ENCODE assay signal across 8 cellular contexts in genomic region chr2:203532957-203533695, GRCh38. TPM values are rescaled to one million over a fixed set of nuclear protein-coding genes. Genes with fewer than 3 reads are reported as not detected.
DNase-seq lines count a peak whose midpoint lies in the region; ATAC-seq, FAIRE-seq and TF ChIP-seq lines count a peak whose summit lies in the region.

No MANE protein-coding gene starts in this region.

- FAIRE-seq in small intestine (lab: Jason Lieb, UNC): no peak

- 10 to 16% (median 14%) methylated on average over 7 of the region's 7 CpGs for WGBS in small intestine, 3 donors

- CTCF ChIA-PET in activated CD4-positive, alpha-beta T cell treated with anti-CD3 and anti-CD28 coated beads, Interleukin-2, amount 10 ng/mL, durations not matched to agents 7 days and 5 days (lab: Charles Lee): interaction anchor here (1.4 to 2.0 kb wide), 2 partner anchors 22 to 48 kb away, joined by 3 to 5 read pairs; no protein-coding TSS in a partner anchor
- CTCF ChIA-PET in WTC11 (lab: Charles Lee): interaction anchor here (1.4 kb wide), 1 partner anchor 82 kb away, joined by 4 read pairs; no protein-coding TSS in a partner anchor

- H3K27ac ChIP-seq in small intestine (ENCODE audit: low read depth in 1 of 2, low read length in 1 of 2): no peak overlapping the region

- ATAC-seq in WTC11: no peak

- peak overlapping the region; percentile 74 for H3K4me3 ChIP-seq in iPS-15b (ENCODE audit: low read depth, low read length)
- peak overlapping the region; percentile 72 to 85 for H3K4me3 ChIP-seq in small intestine (ENCODE audit: low read depth in 1 of 2, low read length in 2 of 2)

- POLR2A ChIA-PET in activated CD4-positive, alpha-beta T cell treated with anti-CD3 and anti-CD28 coated beads, Interleukin-2, amount 10 ng/mL, durations not matched to agents 7 days and 5 days (lab: Charles Lee): interaction anchor here (0.5 kb wide), 1 partner anchor 612 kb away, joined by 3 read pairs; no protein-coding TSS in a partner anchor
- POLR2A ChIA-PET in WTC11 (lab: Charles Lee): no interaction called here

- H3K4me1 ChIP-seq in iPS-15b (ENCODE audit: control insufficient read depth, insufficient read depth, low read length) (peaks cover 18% of the 10 kb centered on the region), small intestine (ENCODE audit: control insufficient read depth in 2 of 2, insufficient read depth in 1 of 2, low read depth in 1 of 2, low read length in 1 of 2) (peaks cover 0 to 2% of the 10 kb centered on the region in 2 donors)

- peaks cover 28% of the 10 kb centered on the region for H3K4me1 Mint-ChIP-seq in activated CD4-positive, alpha-beta T cell treated with anti-CD3 and anti-CD28 coated beads, Interleukin-2, amount 10 ng/mL, durations not matched to agents 7 days and 5 days
- peaks cover 32% of the 10 kb centered on the region for H3K4me1 Mint-ChIP-seq in WTC11

- TF ChIP-seq CTCF in WTC11 (IDR thresholded peaks at IDR 0.05): no peak

- DNase-seq in activated CD4-positive, alpha-beta T cell treated with anti-CD3 and anti-CD28 coated beads, Interleukin-2, amount 10 ng/mL, durations not matched to agents 7 days and 5 days: no peak
- DNase-seq in activated CD4-positive, alpha-beta T cell treated with anti-CD3 and anti-CD28 coated beads, Interleukin-2, amount 50 U/mL, for 4 hours: no peak
- DNase-seq in WTC11 (ENCODE audit: low spot score) (no peak), small intestine (no peak), NK-92 (lab: John Stamatoyannopoulos, UW; ENCODE audit: unreplicated experiment) (no peak), NCI-H446 treated with DMSO at 0.1 percent for 48 hours (lab: John Stamatoyannopoulos, UW) (no peak), NCI-H524 treated with DMSO at 0.1 percent for 48 hours (lab: John Stamatoyannopoulos, UW) (no peak)

- no peaks in the 10 kb centered on the region for H3K9me3 ChIP-seq in iPS-15b (ENCODE audit: control insufficient read depth, insufficient read depth, low read length)
- H3K9me3 ChIP-seq in small intestine (ENCODE audit: control insufficient read depth, low read depth): no peaks in the 10 kb centered on the region

- H3K27me3 ChIP-seq in iPS-15b (ENCODE audit: control insufficient read depth, insufficient read depth, low read length) (peaks cover 14% of the 10 kb centered on the region), small intestine (ENCODE audit: control insufficient read depth in 2 of 2, insufficient read depth in 2 of 2, low read length in 2 of 2) (no peaks in the 10 kb centered on the region)

- H3K9ac ChIP-seq in iPS-15b (ENCODE audit: low read depth, low read length): no peak overlapping the region

- H3K36me3 ChIP-seq in iPS-15b (ENCODE audit: control insufficient read depth, insufficient read depth, low read length) (no peaks in the 10 kb centered on the region), small intestine (ENCODE audit: control insufficient read depth in 2 of 2, insufficient read depth in 2 of 2, low read length in 2 of 2) (no peaks in the 10 kb centered on the region)

- peaks cover 54% of the 10 kb centered on the region for H3K27me3 Mint-ChIP-seq in activated CD4-positive, alpha-beta T cell treated with anti-CD3 and anti-CD28 coated beads, Interleukin-2, amount 10 ng/mL, durations not matched to agents 7 days and 5 days
- peaks cover 25% of the 10 kb centered on the region for H3K27me3 Mint-ChIP-seq in WTC11 (ENCODE audit: low read depth)

- no peak overlapping the region for H3K27ac Mint-ChIP-seq in activated CD4-positive, alpha-beta T cell treated with anti-CD3 and anti-CD28 coated beads, Interleukin-2, amount 10 ng/mL, durations not matched to agents 7 days and 5 days
- no peak overlapping the region for H3K27ac Mint-ChIP-seq in WTC11

- H3K36me3 Mint-ChIP-seq in activated CD4-positive, alpha-beta T cell treated with anti-CD3 and anti-CD28 coated beads, Interleukin-2, amount 10 ng/mL, durations not matched to agents 7 days and 5 days (ENCODE audit: low read depth): peaks cover 12% of the 10 kb centered on the region
- H3K36me3 Mint-ChIP-seq in WTC11: peaks cover 5% of the 10 kb centered on the region

- peak overlapping the region; percentile 74 for H3K4me3 Mint-ChIP-seq in activated CD4-positive, alpha-beta T cell treated with anti-CD3 and anti-CD28 coated beads, Interleukin-2, amount 10 ng/mL, durations not matched to agents 7 days and 5 days
- peak overlapping the region; percentile 76 for H3K4me3 Mint-ChIP-seq in WTC11

- peaks cover 8% of the 10 kb centered on the region for H3K9me3 Mint-ChIP-seq in activated CD4-positive, alpha-beta T cell treated with anti-CD3 and anti-CD28 coated beads, Interleukin-2, amount 10 ng/mL, durations not matched to agents 7 days and 5 days
- peaks cover 9% of the 10 kb centered on the region for H3K9me3 Mint-ChIP-seq in WTC11

TF ChIP-seq in WTC11, 78 proteins besides CTCF, POLR2A, EP300 and RAD21:
- no peak for TF ChIP-seq CBFB (CRISPR knock-in tag; IDR thresholded peaks at IDR 0.05; ENCODE audit: low read depth)
- TF ChIP-seq ZNF671 (CRISPR knock-in tag; IDR thresholded peaks at IDR 0.05): no peak
- TF ChIP-seq, protein P1, sequence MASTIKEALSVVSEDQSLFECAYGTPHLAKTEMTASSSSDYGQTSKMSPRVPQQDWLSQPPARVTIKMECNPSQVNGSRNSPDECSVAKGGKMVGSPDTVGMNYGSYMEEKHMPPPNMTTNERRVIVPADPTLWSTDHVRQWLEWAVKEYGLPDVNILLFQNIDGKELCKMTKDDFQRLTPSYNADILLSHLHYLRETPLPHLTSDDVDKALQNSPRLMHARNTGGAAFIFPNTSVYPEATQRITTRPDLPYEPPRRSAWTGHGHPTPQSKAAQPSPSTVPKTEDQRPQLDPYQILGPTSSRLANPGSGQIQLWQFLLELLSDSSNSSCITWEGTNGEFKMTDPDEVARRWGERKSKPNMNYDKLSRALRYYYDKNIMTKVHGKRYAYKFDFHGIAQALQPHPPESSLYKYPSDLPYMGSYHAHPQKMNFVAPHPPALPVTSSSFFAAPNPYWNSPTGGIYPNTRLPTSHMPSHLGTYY (CRISPR knock-in tag; IDR thresholded peaks at IDR 0.05): no peak

RNA-seq across cellular contexts. Expression of gene RAPH1, which starts 2.0 kb away (rescaled TPM):
- 1 to 10 TPM; 1.7 to 2.1 TPM for total RNA-seq in activated CD4-positive, alpha-beta T cell treated with anti-CD3 and anti-CD28 coated beads, Interleukin-2, amount 10 ng/mL, durations not matched to agents 7 days and 5 days
- 18.0 to 24.6 TPM (median 18.2 TPM) in 3 replicates for total RNA-seq in WTC11 (2021)
- 1 to 10 TPM; 6.2 to 6.9 (median 6.8) TPM for polyA plus RNA-seq in small intestine
